In genomic region chr2:120260736-120261135, GRCh38 we compare ENCODE assay signal across 3 cellular contexts.
TF ChIP-seq lines count a peak whose summit lies in the region.

No MANE protein-coding gene starts in this region.

TF ChIP-seq in liver, 16 proteins besides CTCF, POLR2A, EP300 and RAD21:
- TF ChIP-seq NR2F2 (IDR thresholded peaks at IDR 0.05): peak; percentile 70
- TF ChIP-seq JUND (IDR thresholded peaks at IDR 0.05): no peak
- no peak for TF ChIP-seq YY1 (IDR thresholded peaks at IDR 0.05)

TF ChIP-seq in HepG2, 621 proteins besides CTCF, POLR2A, EP300 and RAD21:
- TF ChIP-seq PHB2 (IDR thresholded peaks at IDR 0.05; ENCODE audit: partially characterized antibody) (no peak), ZNF841 (CRISPR knock-in tag; IDR thresholded peaks at IDR 0.05; ENCODE audit: borderline replicate concordance) (no peak), ZNF354B (CRISPR knock-in tag; IDR thresholded peaks at IDR 0.05) (no peak), NFIB (CRISPR knock-in tag; IDR thresholded peaks at IDR 0.05; ENCODE audit: borderline replicate concordance) (no peak), SNAPC5 (CRISPR knock-in tag; IDR thresholded peaks at IDR 0.05; ENCODE audit: borderline replicate concordance) (no peak), ZNF260 (CRISPR knock-in tag; IDR thresholded peaks at IDR 0.05; ENCODE audit: borderline replicate concordance, low read depth) (no peak), POLR2G (IDR thresholded peaks at IDR 0.05; ENCODE audit: low read depth, low read length) (no peak), IKZF1 (IDR thresholded peaks at IDR 0.05) (no peak), MIER3 (CRISPR knock-in tag; IDR thresholded peaks at IDR 0.05; ENCODE audit: borderline replicate concordance) (no peak), ZBTB2 (CRISPR knock-in tag; IDR thresholded peaks at IDR 0.05; ENCODE audit: low read depth) (no peak), TARDBP (CRISPR knock-in tag; IDR thresholded peaks at IDR 0.05) (no peak)

TF ChIP-seq in GM12878, 131 proteins besides CTCF, POLR2A, EP300 and RAD21:
- TF ChIP-seq STAT1 (conservative IDR thresholded peaks at IDR 0.05) (no peak), SUPT20H (IDR thresholded peaks at IDR 0.05; ENCODE audit: borderline replicate concordance, control insufficient read depth, low read depth, low read length) (no peak), FOXM1 (IDR thresholded peaks at IDR 0.05; ENCODE audit: low read depth, low read length) (no peak), YY1 (IDR thresholded peaks at IDR 0.05; ENCODE audit: low read depth, low read length) (no peak), SUZ12 (IDR thresholded peaks at IDR 0.05; ENCODE audit: unreplicated experiment) (no peak), CBX3 (IDR thresholded peaks at IDR 0.05; ENCODE audit: borderline replicate concordance, low read depth) (no peak), CREB1 (IDR thresholded peaks at IDR 0.05; ENCODE audit: low read depth) (no peak), IRF5 (IDR thresholded peaks at IDR 0.05; ENCODE audit: borderline replicate concordance) (no peak), ZNF384 (IDR thresholded peaks at IDR 0.05; ENCODE audit: borderline replicate concordance, low read depth, low read length) (no peak), BHLHE40 (IDR thresholded peaks at IDR 0.05; ENCODE audit: borderline replicate concordance in 1 of 2, low read depth in 2 of 2, low read length in 1 of 2) (no peak), SMAD1 (IDR thresholded peaks at IDR 0.05; ENCODE audit: low read depth, partially characterized antibody) (no peak), KAT2A (conservative IDR thresholded peaks at IDR 0.05; ENCODE audit: control insufficient read depth, low read depth, low read length) (no peak), BACH1 (IDR thresholded peaks at IDR 0.05; ENCODE audit: borderline replicate concordance) (no peak), TARDBP (IDR thresholded peaks at IDR 0.05; ENCODE audit: borderline replicate concordance) (no peak), EED (IDR thresholded peaks at IDR 0.05; ENCODE audit: low read depth) (no peak)
- TF ChIP-seq, protein P1, sequence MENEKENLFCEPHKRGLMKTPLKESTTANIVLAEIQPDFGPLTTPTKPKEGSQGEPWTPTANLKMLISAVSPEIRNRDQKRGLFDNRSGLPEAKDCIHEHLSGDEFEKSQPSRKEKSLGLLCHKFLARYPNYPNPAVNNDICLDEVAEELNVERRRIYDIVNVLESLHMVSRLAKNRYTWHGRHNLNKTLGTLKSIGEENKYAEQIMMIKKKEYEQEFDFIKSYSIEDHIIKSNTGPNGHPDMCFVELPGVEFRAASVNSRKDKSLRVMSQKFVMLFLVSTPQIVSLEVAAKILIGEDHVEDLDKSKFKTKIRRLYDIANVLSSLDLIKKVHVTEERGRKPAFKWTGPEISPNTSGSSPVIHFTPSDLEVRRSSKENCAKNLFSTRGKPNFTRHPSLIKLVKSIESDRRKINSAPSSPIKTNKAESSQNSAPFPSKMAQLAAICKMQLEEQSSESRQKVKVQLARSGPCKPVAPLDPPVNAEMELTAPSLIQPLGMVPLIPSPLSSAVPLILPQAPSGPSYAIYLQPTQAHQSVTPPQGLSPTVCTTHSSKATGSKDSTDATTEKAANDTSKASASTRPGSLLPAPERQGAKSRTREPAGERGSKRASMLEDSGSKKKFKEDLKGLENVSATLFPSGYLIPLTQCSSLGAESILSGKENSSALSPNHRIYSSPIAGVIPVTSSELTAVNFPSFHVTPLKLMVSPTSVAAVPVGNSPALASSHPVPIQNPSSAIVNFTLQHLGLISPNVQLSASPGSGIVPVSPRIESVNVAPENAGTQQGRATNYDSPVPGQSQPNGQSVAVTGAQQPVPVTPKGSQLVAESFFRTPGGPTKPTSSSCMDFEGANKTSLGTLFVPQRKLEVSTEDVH (IDR thresholded peaks at IDR 0.05; ENCODE audit: low read depth, partially characterized antibody): no peak
- TF ChIP-seq, protein P2, sequence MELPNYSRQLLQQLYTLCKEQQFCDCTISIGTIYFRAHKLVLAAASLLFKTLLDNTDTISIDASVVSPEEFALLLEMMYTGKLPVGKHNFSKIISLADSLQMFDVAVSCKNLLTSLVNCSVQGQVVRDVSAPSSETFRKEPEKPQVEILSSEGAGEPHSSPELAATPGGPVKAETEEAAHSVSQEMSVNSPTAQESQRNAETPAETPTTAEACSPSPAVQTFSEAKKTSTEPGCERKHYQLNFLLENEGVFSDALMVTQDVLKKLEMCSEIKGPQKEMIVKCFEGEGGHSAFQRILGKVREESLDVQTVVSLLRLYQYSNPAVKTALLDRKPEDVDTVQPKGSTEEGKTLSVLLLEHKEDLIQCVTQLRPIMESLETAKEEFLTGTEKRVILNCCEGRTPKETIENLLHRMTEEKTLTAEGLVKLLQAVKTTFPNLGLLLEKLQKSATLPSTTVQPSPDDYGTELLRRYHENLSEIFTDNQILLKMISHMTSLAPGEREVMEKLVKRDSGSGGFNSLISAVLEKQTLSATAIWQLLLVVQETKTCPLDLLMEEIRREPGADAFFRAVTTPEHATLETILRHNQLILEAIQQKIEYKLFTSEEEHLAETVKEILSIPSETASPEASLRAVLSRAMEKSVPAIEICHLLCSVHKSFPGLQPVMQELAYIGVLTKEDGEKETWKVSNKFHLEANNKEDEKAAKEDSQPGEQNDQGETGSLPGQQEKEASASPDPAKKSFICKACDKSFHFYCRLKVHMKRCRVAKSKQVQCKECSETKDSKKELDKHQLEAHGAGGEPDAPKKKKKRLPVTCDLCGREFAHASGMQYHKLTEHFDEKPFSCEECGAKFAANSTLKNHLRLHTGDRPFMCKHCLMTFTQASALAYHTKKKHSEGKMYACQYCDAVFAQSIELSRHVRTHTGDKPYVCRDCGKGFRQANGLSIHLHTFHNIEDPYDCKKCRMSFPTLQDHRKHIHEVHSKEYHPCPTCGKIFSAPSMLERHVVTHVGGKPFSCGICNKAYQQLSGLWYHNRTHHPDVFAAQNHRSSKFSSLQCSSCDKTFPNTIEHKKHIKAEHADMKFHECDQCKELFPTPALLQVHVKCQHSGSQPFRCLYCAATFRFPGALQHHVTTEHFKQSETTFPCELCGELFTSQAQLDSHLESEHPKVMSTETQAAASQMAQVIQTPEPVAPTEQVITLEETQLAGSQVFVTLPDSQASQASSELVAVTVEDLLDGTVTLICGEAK (IDR thresholded peaks at IDR 0.05; ENCODE audit: borderline replicate concordance): no peak
